ENCODE assay signal across 1 cellular context in the genomic region with DNA sequence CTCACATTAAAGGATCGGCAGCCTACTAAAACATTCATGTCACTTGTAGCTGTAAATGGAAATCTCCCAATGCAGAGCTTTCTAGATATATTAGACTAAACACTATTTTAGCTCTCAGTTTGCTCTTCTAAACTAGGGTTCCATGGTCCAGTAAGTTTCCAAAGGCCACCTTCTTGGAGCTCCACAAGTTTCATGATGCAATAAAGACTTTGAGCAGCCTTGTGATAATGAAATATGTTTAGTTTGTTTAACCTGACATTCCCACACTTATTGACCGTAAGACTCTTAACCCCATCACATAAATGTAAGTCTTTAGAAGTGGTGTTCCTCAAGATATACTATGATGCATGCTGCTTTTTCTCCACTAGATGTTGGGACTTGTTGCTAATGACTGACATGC.
A peak's percentile ranks its signal among the peaks of the same experiment; 100 is the strongest.
TF ChIP-seq lines count a peak whose summit lies in the region.

No MANE protein-coding gene starts in this region.

TF ChIP-seq in HepG2, 621 proteins besides CTCF, POLR2A, EP300 and RAD21 (continued from another document):
- TF ChIP-seq, protein P1, sequence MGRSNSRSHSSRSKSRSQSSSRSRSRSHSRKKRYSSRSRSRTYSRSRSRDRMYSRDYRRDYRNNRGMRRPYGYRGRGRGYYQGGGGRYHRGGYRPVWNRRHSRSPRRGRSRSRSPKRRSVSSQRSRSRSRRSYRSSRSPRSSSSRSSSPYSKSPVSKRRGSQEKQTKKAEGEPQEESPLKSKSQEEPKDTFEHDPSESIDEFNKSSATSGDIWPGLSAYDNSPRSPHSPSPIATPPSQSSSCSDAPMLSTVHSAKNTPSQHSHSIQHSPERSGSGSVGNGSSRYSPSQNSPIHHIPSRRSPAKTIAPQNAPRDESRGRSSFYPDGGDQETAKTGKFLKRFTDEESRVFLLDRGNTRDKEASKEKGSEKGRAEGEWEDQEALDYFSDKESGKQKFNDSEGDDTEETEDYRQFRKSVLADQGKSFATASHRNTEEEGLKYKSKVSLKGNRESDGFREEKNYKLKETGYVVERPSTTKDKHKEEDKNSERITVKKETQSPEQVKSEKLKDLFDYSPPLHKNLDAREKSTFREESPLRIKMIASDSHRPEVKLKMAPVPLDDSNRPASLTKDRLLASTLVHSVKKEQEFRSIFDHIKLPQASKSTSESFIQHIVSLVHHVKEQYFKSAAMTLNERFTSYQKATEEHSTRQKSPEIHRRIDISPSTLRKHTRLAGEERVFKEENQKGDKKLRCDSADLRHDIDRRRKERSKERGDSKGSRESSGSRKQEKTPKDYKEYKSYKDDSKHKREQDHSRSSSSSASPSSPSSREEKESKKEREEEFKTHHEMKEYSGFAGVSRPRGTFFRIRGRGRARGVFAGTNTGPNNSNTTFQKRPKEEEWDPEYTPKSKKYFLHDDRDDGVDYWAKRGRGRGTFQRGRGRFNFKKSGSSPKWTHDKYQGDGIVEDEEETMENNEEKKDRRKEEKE (IDR thresholded peaks at IDR 0.05): no peak
- no peak for TF ChIP-seq IRF2 (CRISPR knock-in tag; IDR thresholded peaks at IDR 0.05)
- peak; percentile 30; the same call in 1 of the 2 replicates for TF ChIP-seq NR2F6 (IDR thresholded peaks at IDR 0.05)
- TF ChIP-seq NR2F6 (CRISPR knock-in tag; IDR thresholded peaks at IDR 0.05): no peak
- peak; percentile 40; the same call in 1 of the 2 replicates for TF ChIP-seq FOXA3 (CRISPR knock-in tag; IDR thresholded peaks at IDR 0.05)
